In the genomic region with DNA sequence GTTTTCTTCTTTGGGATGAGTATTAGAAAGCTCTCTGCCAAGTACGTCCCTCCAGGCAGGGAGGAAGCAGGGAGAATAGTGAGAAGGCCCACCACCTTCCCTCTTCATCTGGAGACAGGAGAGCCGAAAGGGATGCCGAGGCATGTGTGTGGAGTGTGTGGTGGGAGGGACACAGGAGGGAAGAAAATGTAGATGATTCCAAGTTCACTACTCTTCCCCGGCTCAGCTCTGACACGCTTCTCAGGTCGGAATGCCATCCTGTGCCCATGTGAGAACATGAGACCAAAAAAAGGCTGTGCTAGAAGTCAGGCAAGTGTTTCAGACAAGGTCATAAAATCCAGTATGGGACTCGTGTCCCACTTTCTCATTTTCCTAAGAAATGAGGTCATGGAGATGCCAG, we compare ENCODE assay signal across 37 cellular contexts. TPM values are rescaled to one million over a fixed set of nuclear protein-coding genes. Genes with fewer than 3 reads are reported as not detected.
"Had no signal": no experiment of that assay in that cellular context is flagged by ENCODE, and none has a peak within 500 bp of the region (broad histone marks: within the 10 kb centered on the region; RNA-seq: fewer than 3 reads in every experiment).

No MANE protein-coding gene starts in this region.

- H3K4me1 Mint-ChIP-seq: activated B cell treated with CpG ODN at 0.5 μM for 24 hours; activated CD8-positive, alpha-beta memory T cell treated with anti-CD3 and anti-CD28 coated beads, Interleukin-2, amount 10 ng/mL, durations not matched to agents 7 days and 5 days; activated naive CD8-positive, alpha-beta T cell treated with anti-CD3 and anti-CD28 coated beads for 36 hours; activated T-helper 17 cell treated with anti-CD3 and anti-CD28 coated beads, Interleukin-2, amount 50 U/mL, for 72 hours had no signal

- ATAC-seq: activated CD8-positive, alpha-beta memory T cell treated with anti-CD3 and anti-CD28 coated beads, Interleukin-2, amount 10 ng/mL, durations not matched to agents 7 days and 5 days; activated T-helper 17 cell treated with anti-CD3 and anti-CD28 coated beads, Interleukin-2, amount 50 U/mL, for 72 hours; Right ventricle myocardium inferior; SK-N-SH treated with all-trans-retinoic acid at 6 μM for 48 hours had no signal

- H3K9me3 Mint-ChIP-seq: activated B cell treated with CpG ODN at 0.5 μM for 24 hours; activated CD4-positive, alpha-beta memory T cell treated with anti-CD3 and anti-CD28 coated beads, Interleukin-2, amount 10 ng/mL, durations not matched to agents 7 days and 5 days; activated naive CD8-positive, alpha-beta T cell treated with anti-CD3 and anti-CD28 coated beads for 36 hours; activated T-helper 17 cell treated with anti-CD3 and anti-CD28 coated beads, Interleukin-2, amount 50 U/mL, for 72 hours had no signal

- DNase-seq: activated B cell treated with CpG ODN at 0.5 μM for 24 hours; activated CD4-positive, alpha-beta memory T cell treated with anti-CD3 and anti-CD28 coated beads, Interleukin-2, amount 10 ng/mL, durations not matched to agents 7 days and 5 days; activated CD4-positive, alpha-beta T cell treated with anti-CD3 and anti-CD28 coated beads for 4 hours; activated CD4-positive, CD25-positive, alpha-beta regulatory T cell treated with anti-CD3 and anti-CD28 coated beads, Interleukin-2, amount 50 U/mL, for 72 hours; activated CD8-positive, alpha-beta memory T cell treated with anti-CD3 and anti-CD28 coated beads for 24 hours; activated CD8-positive, alpha-beta memory T cell treated with anti-CD3 and anti-CD28 coated beads, Interleukin-2, amount 10 ng/mL, durations not matched to agents 7 days and 5 days; activated CD8-positive, alpha-beta memory T cell treated with anti-CD3 and anti-CD28 coated beads, Interleukin-2, amount 50 U/mL, for 48 hours; activated effector memory CD4-positive, alpha-beta T cell treated with anti-CD3 and anti-CD28 coated beads, Interleukin-2, amount 50 U/mL, for 16 hours; activated naive CD4-positive, alpha-beta T cell; activated naive CD4-positive, alpha-beta T cell treated with anti-CD3 and anti-CD28 coated beads, Interleukin-2, amount 50 U/mL, for 16 hours; activated naive CD8-positive, alpha-beta T cell treated with anti-CD3 and anti-CD28 coated beads for 36 hours; activated T-cell treated with anti-CD3 and anti-CD28 coated beads, Interleukin-2, amount 50 U/mL, for 48 hours; amniotic stem cell; MM.1S; MV-4-11; NCI-H1092; NCI-H1436 treated with DMSO at 0.1 percent for 48 hours; NCI-H1694 treated with DMSO at 0.1 percent for 48 hours; NCI-H2029; NCI-H2171; NCI-H510A; NCI-H526; NCI-H748 treated with DMSO at 0.1 percent for 48 hours; PC-9; SIG-M5; T-helper 1 cell; T-helper 2 cell; T-helper 9 cell had no signal

- H3K36me3 ChIP-seq: breast epithelium had no signal

- H3K9me3 ChIP-seq: ascending aorta had no signal

- FAIRE-seq: RCC 7860 had no signal

- H3K27ac ChIP-seq: ascending aorta, breast epithelium, KMS-11, PC-9, RWPE1, VCaP had no signal

- H3K27ac Mint-ChIP-seq: activated B cell treated with CpG ODN at 0.5 μM for 24 hours; activated CD4-positive, alpha-beta memory T cell treated with anti-CD3 and anti-CD28 coated beads, Interleukin-2, amount 10 ng/mL, durations not matched to agents 7 days and 5 days; activated CD8-positive, alpha-beta memory T cell treated with anti-CD3 and anti-CD28 coated beads, Interleukin-2, amount 10 ng/mL, durations not matched to agents 7 days and 5 days; activated naive CD8-positive, alpha-beta T cell treated with anti-CD3 and anti-CD28 coated beads for 36 hours; activated T-helper 17 cell treated with anti-CD3 and anti-CD28 coated beads, Interleukin-2, amount 50 U/mL, for 72 hours had no signal

- H3K4me3 ChIP-seq: ascending aorta, breast epithelium, PC-9 had no signal

- H3K27me3 ChIP-seq: ascending aorta, breast epithelium had no signal

- H3K4me3 Mint-ChIP-seq: activated B cell treated with CpG ODN at 0.5 μM for 24 hours; activated CD4-positive, alpha-beta memory T cell treated with anti-CD3 and anti-CD28 coated beads, Interleukin-2, amount 10 ng/mL, durations not matched to agents 7 days and 5 days; activated CD8-positive, alpha-beta memory T cell treated with anti-CD3 and anti-CD28 coated beads, Interleukin-2, amount 10 ng/mL, durations not matched to agents 7 days and 5 days; activated naive CD8-positive, alpha-beta T cell treated with anti-CD3 and anti-CD28 coated beads for 36 hours; activated T-helper 17 cell treated with anti-CD3 and anti-CD28 coated beads, Interleukin-2, amount 50 U/mL, for 72 hours had no signal

- H3K27me3 Mint-ChIP-seq: activated B cell treated with CpG ODN at 0.5 μM for 24 hours; activated CD4-positive, alpha-beta memory T cell treated with anti-CD3 and anti-CD28 coated beads, Interleukin-2, amount 10 ng/mL, durations not matched to agents 7 days and 5 days; activated CD8-positive, alpha-beta memory T cell treated with anti-CD3 and anti-CD28 coated beads, Interleukin-2, amount 10 ng/mL, durations not matched to agents 7 days and 5 days; activated naive CD8-positive, alpha-beta T cell treated with anti-CD3 and anti-CD28 coated beads for 36 hours; activated T-helper 17 cell treated with anti-CD3 and anti-CD28 coated beads, Interleukin-2, amount 50 U/mL, for 72 hours had no signal

RNA-seq across cellular contexts. Expression of gene GYPC, which starts 47.4 kb away (rescaled TPM):
- total RNA-seq: PC-9 had no signal
